ENCODE assay signal across 23 cellular contexts in genomic region chr1:3820316-3820715, GRCh38. TPM values are rescaled to one million over a fixed set of nuclear protein-coding genes. Genes with fewer than 3 reads are reported as not detected.
DNase-seq lines count a peak whose midpoint lies in the region; TF ChIP-seq lines count a peak whose summit lies in the region.
"Had no signal": no experiment of that assay in that cellular context is flagged by ENCODE, and none has a peak within 500 bp of the region (broad histone marks: within the 10 kb centered on the region; RNA-seq: fewer than 3 reads in every experiment).

No MANE protein-coding gene starts in this region.

- peak; percentile 32 for DNase-seq in DMS 273 (lab: John Stamatoyannopoulos, UW; ENCODE audit: unreplicated experiment)
- DNase-seq in DMS 273 treated with DMSO at 0.1 percent for 48 hours (lab: John Stamatoyannopoulos, UW): no peak
- DNase-seq in endodermal cell: no peak
- DNase-seq in activated naive CD4-positive, alpha-beta T cell (lab: John Stamatoyannopoulos, UW): no peak
- no peak for DNase-seq in GDM1 (lab: John Stamatoyannopoulos, UW)
- DNase-seq in transverse colon: no peak
- no peak for DNase-seq in osteocyte (ENCODE audit: extremely low spot score, unreplicated experiment)
- DNase-seq: Caco-2; CD4-positive, alpha-beta memory T cell; DMS153; DND-41; GM23248; H7; KBM-7; NCI-H146; NCI-H1930; NK-92 treated with Interleukin-12 subunit alpha and Interleukin-12 subunit beta, amount 100 ng/mL, for 24 hours; PC-3 had no signal

- TF ChIP-seq EP300 in transverse colon (IDR thresholded peaks at IDR 0.05; ENCODE audit: low read depth): no peak

- H3K36me3 ChIP-seq in endodermal cell (ENCODE audit: control insufficient read depth, insufficient read depth, low read length) (peaks cover 30% of the 10 kb centered on the region), transverse colon (peaks cover 0 to 33% (median 11%) of the 10 kb centered on the region in 4 donors)

- H3K27me3 Mint-ChIP-seq in endodermal cell (ENCODE audit: insufficient read depth) (no peaks in the 10 kb centered on the region), nephron (ENCODE audit: low read depth) (no peaks in the 10 kb centered on the region), osteocyte (ENCODE audit: unreplicated experiment) (no peaks in the 10 kb centered on the region)
- H3K27me3 Mint-ChIP-seq: CD4-positive, alpha-beta memory T cell had no signal

- H3K4me3 ChIP-seq in endodermal cell (ENCODE audit: low read length) (no peak overlapping the region), transverse colon (no peak overlapping the region)
- H3K4me3 ChIP-seq: GM23248 had no signal

- no peaks in the 10 kb centered on the region for H3K9me3 ChIP-seq in endodermal cell (ENCODE audit: control insufficient read depth, low read length)
- no peaks in the 10 kb centered on the region for H3K9me3 ChIP-seq in transverse colon
- H3K9me3 ChIP-seq: Caco-2, SK-N-SH had no signal

- intact Hi-C loops in transverse colon (cut with DNase I; ENCODE audit: low total_unique reads): no loop called here

- H3K4me1 ChIP-seq in endodermal cell (ENCODE audit: control insufficient read depth, insufficient read depth, low read length) (no peaks in the 10 kb centered on the region), transverse colon (no peaks in the 10 kb centered on the region)
- H3K4me1 ChIP-seq: Caco-2 had no signal

- no peak overlapping the region for H3K27ac Mint-ChIP-seq in endodermal cell
- H3K27ac Mint-ChIP-seq in nephron: peak overlapping the region; percentile 65 to 91 (median 76)
- no peak overlapping the region for H3K27ac Mint-ChIP-seq in osteocyte (ENCODE audit: unreplicated experiment)
- H3K27ac Mint-ChIP-seq: CD4-positive, alpha-beta memory T cell had no signal

- H3K9me3 Mint-ChIP-seq in endodermal cell: no peaks in the 10 kb centered on the region
- H3K9me3 Mint-ChIP-seq in nephron: no peaks in the 10 kb centered on the region
- H3K9me3 Mint-ChIP-seq in osteocyte (ENCODE audit: unreplicated experiment): no peaks in the 10 kb centered on the region
- H3K9me3 Mint-ChIP-seq: CD4-positive, alpha-beta memory T cell had no signal

- H3K27me3 ChIP-seq in endodermal cell (ENCODE audit: control insufficient read depth, insufficient read depth, low read length, poor library complexity, severe bottlenecking) (no peaks in the 10 kb centered on the region), transverse colon (no peaks in the 10 kb centered on the region)

- TF ChIP-seq POLR2A in transverse colon (IDR thresholded peaks at IDR 0.05): no peak

- WGBS in endodermal cell (ENCODE audit: insufficient coverage in 1 of 2, insufficient read length in 1 of 2), 2 experiments: 93 to 100% methylated on average over 1 to 6 of the region's 8 CpGs
- 90 to 91% methylated on average over 8 of the region's 8 CpGs for WGBS in transverse colon (ENCODE audit: low coverage in 1 of 2), 2 donors

- H3K4me1 Mint-ChIP-seq in endodermal cell (no peaks in the 10 kb centered on the region), nephron (peaks cover 18% of the 10 kb centered on the region), osteocyte (ENCODE audit: unreplicated experiment) (peaks cover 16% of the 10 kb centered on the region)

- peak overlapping the region; percentile 76 for H3K27ac ChIP-seq in endodermal cell (ENCODE audit: low read depth, low read length)
- no peak overlapping the region for H3K27ac ChIP-seq in transverse colon
- H3K27ac ChIP-seq: 22Rv1, GM23248 had no signal

- in situ Hi-C loops in transverse colon (cut with MboI; ENCODE audit: low pct_ligation_motif_present in 1 of 4, low pct_unique_long_range_greater_than_20kb in 1 of 4, low sequenced_read_pairs in 3 of 4): no loop called here

- TF ChIP-seq CTCF in endodermal cell (conservative IDR thresholded peaks at IDR 0.05): no peak
- TF ChIP-seq CTCF in nephron (IDR thresholded peaks at IDR 0.05; ENCODE audit: unreplicated experiment in 3 of 3): no peak
- TF ChIP-seq CTCF in transverse colon (IDR thresholded peaks at IDR 0.05): no peak
- no peak for TF ChIP-seq CTCF in osteocyte (IDR thresholded peaks at IDR 0.05)

- peaks cover 55% of the 10 kb centered on the region for H3K36me3 Mint-ChIP-seq in endodermal cell (ENCODE audit: low read depth)
- H3K36me3 Mint-ChIP-seq in nephron (ENCODE audit: low read depth): peaks cover 61% of the 10 kb centered on the region
- H3K36me3 Mint-ChIP-seq in osteocyte (ENCODE audit: unreplicated experiment): peaks cover 40% of the 10 kb centered on the region

- H3K9ac ChIP-seq in endodermal cell (ENCODE audit: extremely low read depth, low read length, poor library complexity, severe bottlenecking): no peak overlapping the region
- H3K9ac ChIP-seq: GM23248, SK-N-SH had no signal

- no peak overlapping the region for H3K4me3 Mint-ChIP-seq in endodermal cell
- H3K4me3 Mint-ChIP-seq in nephron: no peak overlapping the region
- no peak overlapping the region for H3K4me3 Mint-ChIP-seq in osteocyte (ENCODE audit: unreplicated experiment)
- H3K4me3 Mint-ChIP-seq: CD4-positive, alpha-beta memory T cell had no signal

RNA-seq across cellular contexts. Expression of gene LRRC47, which starts 24.0 kb away (rescaled TPM):
- total RNA-seq in endodermal cell: 10 to 100 TPM; 49.9 to 59.7 TPM
- 33.6 TPM for polyA plus RNA-seq in endodermal cell (2013, experiment 1 of 2)
- polyA plus RNA-seq in endodermal cell (2013, experiment 2 of 2): 31.0 TPM
- 10 to 100 TPM; 30.6 to 50.5 (median 38.0) TPM for total RNA-seq in transverse colon
- total RNA-seq in osteocyte: 52.3 and 59.5 TPM in 2 replicates

RNA-seq across cellular contexts. Expression of gene CEP104, which starts 36.7 kb away (rescaled TPM):
- 10 to 100 TPM; 34.2 to 47.5 TPM for total RNA-seq in endodermal cell
- polyA plus RNA-seq in endodermal cell (2013, experiment 1 of 2): 24.2 TPM
- polyA plus RNA-seq in endodermal cell (2013, experiment 2 of 2): 18.7 TPM
- 10 to 100 TPM; 34.4 to 57.7 (median 43.5) TPM for total RNA-seq in transverse colon
- 35.1 and 45.4 TPM in 2 replicates for total RNA-seq in osteocyte

RNA-seq across cellular contexts. Expression of gene DFFB, which starts 37.0 kb away (rescaled TPM):
- 1 to 10 TPM; 7.2 to 7.6 TPM for total RNA-seq in endodermal cell
- polyA plus RNA-seq in endodermal cell (2013, experiment 1 of 2): 6.5 TPM
- polyA plus RNA-seq in endodermal cell (2013, experiment 2 of 2): 6.5 TPM
- total RNA-seq in transverse colon: 10 to 100 TPM in 2 of 4 donors, 1 to 10 TPM in 1, not detected in 1; 7.4 to 18.3 (median 15.7) TPM
- 7.1 and 11.0 TPM in 2 replicates for total RNA-seq in osteocyte

RNA-seq across cellular contexts. Expression of gene SMIM1, which starts 47.8 kb away (rescaled TPM):
- total RNA-seq in endodermal cell (10 to 100 TPM; 11.1 to 15.0 TPM), transverse colon (not detected), osteocyte (0.73 and 1.3 TPM in 2 replicates)
- 8.3 TPM for polyA plus RNA-seq in endodermal cell (2013, experiment 1 of 2)
- polyA plus RNA-seq in endodermal cell (2013, experiment 2 of 2): 6.1 TPM
- total RNA-seq: GM23248, LHCN-M2, MCF 10A had no signal
- polyA plus RNA-seq: GM23248 had no signal

Comparison
In these comparisons a context has a peak if more than half of its experiments do, and no peak if none do; other contexts are left out.
1. H3K27ac Mint-ChIP-seq: peak in nephron (3 of 3); none in endodermal cell (single experiment) and osteocyte (single experiment).